17 cellular contexts compared by ENCODE assay signal in genomic region chr1:11919621-11920020, GRCh38.
"Had no signal": no experiment of that assay in that cellular context is flagged by ENCODE, and none has a peak within 500 bp of the region (broad histone marks: within the 10 kb centered on the region; RNA-seq: fewer than 3 reads in every experiment).

No MANE protein-coding gene starts in this region.

- H3K4me3 Mint-ChIP-seq: activated CD4-positive, alpha-beta memory T cell treated with anti-CD3 and anti-CD28 coated beads, Interleukin-2, amount 10 ng/mL, durations not matched to agents 7 days and 5 days; activated CD4-positive, alpha-beta T cell treated with anti-CD3 and anti-CD28 coated beads for 36 hours; activated naive CD8-positive, alpha-beta T cell treated with anti-CD3 and anti-CD28 coated beads, Interleukin-2, amount 50 U/mL, for 24 hours; endodermal cell; natural killer cell treated with Interleukin-12 subunit alpha and Interleukin-12 subunit beta and Interleukin-15 and Interleukin-18, amount 100 ng/mL, for 72 hours; T-cell had no signal

- H3K27me3 Mint-ChIP-seq: activated CD4-positive, alpha-beta memory T cell treated with anti-CD3 and anti-CD28 coated beads, Interleukin-2, amount 10 ng/mL, durations not matched to agents 7 days and 5 days; activated CD4-positive, alpha-beta T cell treated with anti-CD3 and anti-CD28 coated beads for 36 hours; activated naive CD8-positive, alpha-beta T cell treated with anti-CD3 and anti-CD28 coated beads, Interleukin-2, amount 50 U/mL, for 24 hours; natural killer cell treated with Interleukin-12 subunit alpha and Interleukin-12 subunit beta and Interleukin-15 and Interleukin-18, amount 100 ng/mL, for 72 hours; progenitor cell of endocrine pancreas; T-cell had no signal

- H3K27ac Mint-ChIP-seq: activated CD4-positive, alpha-beta memory T cell treated with anti-CD3 and anti-CD28 coated beads, Interleukin-2, amount 10 ng/mL, durations not matched to agents 7 days and 5 days; activated naive CD8-positive, alpha-beta T cell treated with anti-CD3 and anti-CD28 coated beads, Interleukin-2, amount 50 U/mL, for 24 hours; endodermal cell; natural killer cell treated with Interleukin-12 subunit alpha and Interleukin-12 subunit beta and Interleukin-15 and Interleukin-18, amount 100 ng/mL, for 72 hours; T-cell had no signal

- H3K27me3 ChIP-seq: stomach, transverse colon had no signal

- H3K27ac ChIP-seq: VCaP had no signal

- H3K9me3 Mint-ChIP-seq: activated CD4-positive, alpha-beta memory T cell treated with anti-CD3 and anti-CD28 coated beads, Interleukin-2, amount 10 ng/mL, durations not matched to agents 7 days and 5 days; activated naive CD8-positive, alpha-beta T cell treated with anti-CD3 and anti-CD28 coated beads, Interleukin-2, amount 50 U/mL, for 24 hours; endodermal cell; natural killer cell treated with Interleukin-12 subunit alpha and Interleukin-12 subunit beta and Interleukin-15 and Interleukin-18, amount 100 ng/mL, for 72 hours; T-cell had no signal

- ATAC-seq: activated CD4-positive, alpha-beta T cell treated with anti-CD3 and anti-CD28 coated beads for 36 hours; activated naive CD8-positive, alpha-beta T cell treated with anti-CD3 and anti-CD28 coated beads, Interleukin-2, amount 50 U/mL, for 24 hours; natural killer cell treated with Interleukin-12 subunit alpha and Interleukin-12 subunit beta and Interleukin-15 and Interleukin-18, amount 100 ng/mL, for 72 hours; T-cell had no signal

- FAIRE-seq: islet of Langerhans had no signal

- H3K4me3 ChIP-seq: stomach, transverse colon had no signal

- DNase-seq: activated CD4-positive, alpha-beta memory T cell treated with anti-CD3 and anti-CD28 coated beads, Interleukin-2, amount 10 ng/mL, durations not matched to agents 7 days and 5 days; activated CD4-positive, alpha-beta T cell treated with anti-CD3 and anti-CD28 coated beads for 36 hours; activated naive CD4-positive, alpha-beta T cell treated with Interleukin-2 at 50 U/mL for 16 hours; activated naive CD8-positive, alpha-beta T cell treated with anti-CD3 and anti-CD28 coated beads, Interleukin-2, amount 50 U/mL, for 24 hours; central memory CD4-positive, alpha-beta T cell; dermis blood vessel endothelial cell; endodermal cell; glutamatergic neuron; stimulated activated CD4-positive, alpha-beta T cell treated with anti-CD3 and anti-CD28 coated beads, Interleukin-4, amount 100 ng/mL, for 1 hour; stimulated activated CD8-positive, alpha-beta memory T cell treated with anti-CD3 and anti-CD28 coated beads, Interleukin-4, amount 100 ng/mL, for 48 hours; stomach; T-cell; transverse colon had no signal

- H3K9me3 ChIP-seq: stomach, transverse colon had no signal
